In the genomic region with DNA sequence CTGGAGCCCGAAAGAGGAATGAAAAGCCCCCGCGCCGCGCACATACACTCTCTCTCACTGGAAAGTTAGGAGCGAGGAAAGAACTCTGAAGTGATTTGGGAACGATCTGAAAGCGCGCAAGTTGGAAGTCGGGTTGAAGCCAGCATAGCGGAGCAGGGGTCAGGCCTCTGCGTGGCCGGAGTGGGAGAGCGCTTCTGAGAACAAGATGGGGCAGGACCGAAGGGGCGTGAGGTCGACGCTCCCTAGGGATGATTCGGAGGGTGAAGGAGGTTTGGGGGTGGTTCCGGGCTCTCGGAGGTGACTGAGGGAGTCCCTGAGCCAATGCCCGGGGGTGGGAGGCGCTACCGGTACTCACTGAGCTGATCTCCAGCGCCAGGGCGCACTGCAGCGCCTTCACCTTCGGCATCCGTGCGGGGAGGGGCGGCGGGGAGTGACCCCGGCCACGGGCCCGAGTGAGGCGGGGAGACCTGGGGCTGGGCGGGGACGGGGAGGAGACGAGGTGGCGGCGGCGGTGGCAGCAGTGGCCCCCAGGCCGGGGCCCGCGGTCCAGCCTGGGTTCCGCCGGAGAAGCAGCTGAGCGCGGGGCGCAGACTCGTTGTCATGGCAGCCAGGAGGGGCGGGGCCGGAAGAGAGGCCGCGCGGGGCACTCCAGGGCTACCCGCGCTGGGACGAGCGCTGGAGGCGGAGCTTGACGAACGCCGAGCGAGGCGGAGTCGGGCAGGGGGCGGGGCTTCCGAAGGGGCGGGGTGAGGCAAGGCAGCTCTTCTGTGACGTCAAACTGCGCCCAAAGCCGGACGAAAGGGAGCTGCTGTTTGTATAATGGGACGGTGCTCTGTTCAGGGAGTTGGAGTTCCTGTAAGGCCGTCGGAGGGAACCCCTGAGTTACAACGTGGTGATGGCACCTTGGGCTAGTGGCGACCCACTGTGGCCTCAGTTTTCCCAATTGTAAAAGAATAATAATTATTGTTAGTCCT, we compare ENCODE assay signal across 8 cellular contexts. TPM values are rescaled to one million over a fixed set of nuclear protein-coding genes. Genes with fewer than 3 reads are reported as not detected.
DNase-seq lines count a peak whose midpoint lies in the region; ATAC-seq and TF ChIP-seq lines count a peak whose summit lies in the region.

A gene (minus strand): TSS at position 602 of the 974 bp plus-strand sequence. CDS start 196 bp downstream, at position 406.

- no peaks in the 10 kb centered on the region for H3K36me3 ChIP-seq in A673 (ENCODE audit: insufficient read depth, low read length, poor library complexity, severe bottlenecking)

- H3K27ac Mint-ChIP-seq in activated CD4-positive, alpha-beta T cell treated with anti-CD3 and anti-CD28 coated beads, Interleukin-2, amount 10 ng/mL, durations not matched to agents 24 days and 14 days = peak within 1 kb of the TSS; percentile 43

- H3K27ac ChIP-seq in A673 (ENCODE audit: low read depth, low read length, poor library complexity, severe bottlenecking) (peak within 1 kb of the TSS; percentile 55), cingulate gyrus (ENCODE audit: low read depth, low read length) (peak within 1 kb of the TSS; percentile 94)

- intact Hi-C loops in A673 (cut with micrococcal nuclease; ENCODE audit: unreplicated experiment) = no loop called here
- intact Hi-C loops in activated CD4-positive, alpha-beta T cell treated with anti-CD3 and anti-CD28 coated beads, Interleukin-2, amount 10 ng/mL, durations not matched to agents 24 days and 14 days (cut with micrococcal nuclease) = no loop called here

- CTCF ChIA-PET in A673 (lab: Charles Lee) = interaction anchor here (0.9 kb wide), 1 partner anchor 26 kb away, joined by 3 read pairs; no protein-coding TSS in a partner anchor

- H3K4me3 ChIP-seq in A673 (ENCODE audit: low read depth, low read length, poor library complexity, severe bottlenecking) = peak within 1 kb of the TSS; percentile 77

- H3K27me3 ChIP-seq in A673 (replicated peaks; ENCODE audit: insufficient read depth, low read depth, low read length, poor library complexity) = no peaks in the 10 kb centered on the region

- H3K36me3 Mint-ChIP-seq in activated CD4-positive, alpha-beta T cell treated with anti-CD3 and anti-CD28 coated beads, Interleukin-2, amount 10 ng/mL, durations not matched to agents 24 days and 14 days (ENCODE audit: low read depth) = no peaks in the 10 kb centered on the region

- H3K9me3 Mint-ChIP-seq in activated CD4-positive, alpha-beta T cell treated with anti-CD3 and anti-CD28 coated beads, Interleukin-2, amount 10 ng/mL, durations not matched to agents 24 days and 14 days = peaks cover 9% of the 10 kb centered on the region

- H3K4me3 Mint-ChIP-seq in activated CD4-positive, alpha-beta T cell treated with anti-CD3 and anti-CD28 coated beads, Interleukin-2, amount 10 ng/mL, durations not matched to agents 24 days and 14 days = peak within 1 kb of the TSS; percentile 79

- H3K9me3 ChIP-seq in A673 (ENCODE audit: low read depth, low read length, poor library complexity, severe bottlenecking) = no peaks in the 10 kb centered on the region

- no peak for TF ChIP-seq CTCF in A673 (conservative IDR thresholded peaks at IDR 0.05; ENCODE audit: low read depth, low read length)

- no TSS peak for BruUV-seq in A673 (replicated peaks; lab: Mats Ljungman, UMichigan)

- peaks cover 10% of the 10 kb centered on the region for H3K4me1 ChIP-seq in A673 (ENCODE audit: insufficient read depth, low read length, poor library complexity, severe bottlenecking)

- ATAC-seq in GM18870 (IDR thresholded peaks at IDR 0.05; ENCODE audit: unreplicated experiment) (peak; percentile 95), HG03108 (IDR thresholded peaks at IDR 0.05; ENCODE audit: unreplicated experiment) (peak; percentile 99)

- peaks cover 24% of the 10 kb centered on the region for H3K27me3 Mint-ChIP-seq in activated CD4-positive, alpha-beta T cell treated with anti-CD3 and anti-CD28 coated beads, Interleukin-2, amount 10 ng/mL, durations not matched to agents 24 days and 14 days

- peaks cover 15% of the 10 kb centered on the region for H3K4me1 Mint-ChIP-seq in activated CD4-positive, alpha-beta T cell treated with anti-CD3 and anti-CD28 coated beads, Interleukin-2, amount 10 ng/mL, durations not matched to agents 24 days and 14 days

- peak; percentile 95 for DNase-seq in A673 (ENCODE audit: low spot score)
- peak; percentile 97 for DNase-seq in NCI-H2196 (lab: John Stamatoyannopoulos, UW; ENCODE audit: unreplicated experiment)
- peak; percentile 98 for DNase-seq in activated CD4-positive, alpha-beta T cell treated with anti-CD3 and anti-CD28 coated beads, Interleukin-2, amount 10 ng/mL, durations not matched to agents 24 days and 14 days
- DNase-seq in kidney tubule cell (ENCODE audit: low spot score) = peak; percentile 94
- peak; percentile 84 to 98 for DNase-seq in stimulated activated CD4-positive, alpha-beta T cell treated with anti-CD3 and anti-CD28 coated beads, Interleukin-15, amount 100 ng/mL, for 1 hour (ENCODE audit: low read depth in 1 of 2, low spot score in 1 of 2)

- POLR2A ChIA-PET in A673 (lab: Charles Lee; ENCODE audit: low non-redundant PET) = no interaction called here

RNA-seq across cellular contexts. Expression of the gene that starts here (rescaled TPM):
- 2.7 and 8.6 TPM in 2 replicates for total RNA-seq in A673 (2021)
- total RNA-seq in activated CD4-positive, alpha-beta T cell treated with anti-CD3 and anti-CD28 coated beads, Interleukin-2, amount 10 ng/mL, durations not matched to agents 24 days and 14 days = 0.40 and 0.69 TPM in 2 replicates

Comparison
In these comparisons a context has a peak if more than half of its experiments do, and no peak if none do; other contexts are left out.
1. Peak in every context shown above with its lines: DNase-seq, ATAC-seq, H3K4me3 ChIP-seq and H3K27ac ChIP-seq.
2. Peak in DNase-seq in activated CD4-positive, alpha-beta T cell treated with anti-CD3 and anti-CD28 coated beads, Interleukin-2, amount 10 ng/mL, durations not matched to agents 24 days and 14 days; RNA of the gene not detected or under 1 TPM.